In the genomic region with DNA sequence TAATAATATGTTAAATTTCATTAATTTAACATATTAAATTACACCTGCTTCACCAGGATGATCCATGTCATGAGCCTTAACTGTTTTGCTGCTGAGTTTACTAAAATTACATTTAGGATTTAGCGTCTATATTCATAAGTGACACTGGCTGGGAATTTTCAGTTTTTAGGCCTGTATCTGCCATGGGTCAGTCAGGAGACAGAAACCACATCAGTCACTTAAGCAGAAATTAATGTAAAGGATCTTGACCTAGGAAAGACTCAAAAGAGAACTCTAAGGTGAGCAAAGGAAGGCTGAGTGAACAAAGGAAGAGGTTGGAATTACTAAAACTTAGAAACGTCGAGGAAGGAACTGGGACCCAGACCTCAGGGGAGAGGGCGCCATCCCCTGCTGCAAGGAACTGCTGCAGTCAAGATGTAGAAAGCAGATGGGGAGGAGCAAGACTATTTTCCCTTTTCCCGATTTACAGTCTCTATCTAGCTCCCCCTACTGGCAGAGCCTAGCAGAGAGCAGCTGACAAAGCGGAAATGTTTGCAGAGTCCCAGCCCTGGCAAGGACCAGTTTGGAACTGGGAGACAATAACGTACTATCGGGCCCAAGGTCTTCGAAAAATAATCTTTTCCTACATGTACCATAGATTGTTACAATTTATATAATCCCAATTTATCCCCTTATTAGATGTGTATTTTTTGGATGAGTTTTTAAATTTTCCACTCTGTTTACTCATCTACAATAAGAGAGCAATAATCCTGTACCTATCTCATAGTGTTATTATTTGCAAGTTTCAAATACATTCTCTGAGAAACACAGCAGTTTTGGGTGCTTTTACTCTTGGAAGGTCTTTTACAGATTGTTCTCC, we compare ENCODE assay signal across 1 cellular context.
TF ChIP-seq lines count a peak whose summit lies in the region.

No MANE protein-coding gene starts in this region.

TF ChIP-seq in GM23338, 12 proteins besides CTCF, POLR2A, EP300 and RAD21 (continued from another document):
- TF ChIP-seq, protein P1, sequence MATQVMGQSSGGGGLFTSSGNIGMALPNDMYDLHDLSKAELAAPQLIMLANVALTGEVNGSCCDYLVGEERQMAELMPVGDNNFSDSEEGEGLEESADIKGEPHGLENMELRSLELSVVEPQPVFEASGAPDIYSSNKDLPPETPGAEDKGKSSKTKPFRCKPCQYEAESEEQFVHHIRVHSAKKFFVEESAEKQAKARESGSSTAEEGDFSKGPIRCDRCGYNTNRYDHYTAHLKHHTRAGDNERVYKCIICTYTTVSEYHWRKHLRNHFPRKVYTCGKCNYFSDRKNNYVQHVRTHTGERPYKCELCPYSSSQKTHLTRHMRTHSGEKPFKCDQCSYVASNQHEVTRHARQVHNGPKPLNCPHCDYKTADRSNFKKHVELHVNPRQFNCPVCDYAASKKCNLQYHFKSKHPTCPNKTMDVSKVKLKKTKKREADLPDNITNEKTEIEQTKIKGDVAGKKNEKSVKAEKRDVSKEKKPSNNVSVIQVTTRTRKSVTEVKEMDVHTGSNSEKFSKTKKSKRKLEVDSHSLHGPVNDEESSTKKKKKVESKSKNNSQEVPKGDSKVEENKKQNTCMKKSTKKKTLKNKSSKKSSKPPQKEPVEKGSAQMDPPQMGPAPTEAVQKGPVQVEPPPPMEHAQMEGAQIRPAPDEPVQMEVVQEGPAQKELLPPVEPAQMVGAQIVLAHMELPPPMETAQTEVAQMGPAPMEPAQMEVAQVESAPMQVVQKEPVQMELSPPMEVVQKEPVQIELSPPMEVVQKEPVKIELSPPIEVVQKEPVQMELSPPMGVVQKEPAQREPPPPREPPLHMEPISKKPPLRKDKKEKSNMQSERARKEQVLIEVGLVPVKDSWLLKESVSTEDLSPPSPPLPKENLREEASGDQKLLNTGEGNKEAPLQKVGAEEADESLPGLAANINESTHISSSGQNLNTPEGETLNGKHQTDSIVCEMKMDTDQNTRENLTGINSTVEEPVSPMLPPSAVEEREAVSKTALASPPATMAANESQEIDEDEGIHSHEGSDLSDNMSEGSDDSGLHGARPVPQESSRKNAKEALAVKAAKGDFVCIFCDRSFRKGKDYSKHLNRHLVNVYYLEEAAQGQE (IDR thresholded peaks at IDR 0.05; ENCODE audit: unreplicated experiment), result no peak
- TF ChIP-seq, protein P2, sequence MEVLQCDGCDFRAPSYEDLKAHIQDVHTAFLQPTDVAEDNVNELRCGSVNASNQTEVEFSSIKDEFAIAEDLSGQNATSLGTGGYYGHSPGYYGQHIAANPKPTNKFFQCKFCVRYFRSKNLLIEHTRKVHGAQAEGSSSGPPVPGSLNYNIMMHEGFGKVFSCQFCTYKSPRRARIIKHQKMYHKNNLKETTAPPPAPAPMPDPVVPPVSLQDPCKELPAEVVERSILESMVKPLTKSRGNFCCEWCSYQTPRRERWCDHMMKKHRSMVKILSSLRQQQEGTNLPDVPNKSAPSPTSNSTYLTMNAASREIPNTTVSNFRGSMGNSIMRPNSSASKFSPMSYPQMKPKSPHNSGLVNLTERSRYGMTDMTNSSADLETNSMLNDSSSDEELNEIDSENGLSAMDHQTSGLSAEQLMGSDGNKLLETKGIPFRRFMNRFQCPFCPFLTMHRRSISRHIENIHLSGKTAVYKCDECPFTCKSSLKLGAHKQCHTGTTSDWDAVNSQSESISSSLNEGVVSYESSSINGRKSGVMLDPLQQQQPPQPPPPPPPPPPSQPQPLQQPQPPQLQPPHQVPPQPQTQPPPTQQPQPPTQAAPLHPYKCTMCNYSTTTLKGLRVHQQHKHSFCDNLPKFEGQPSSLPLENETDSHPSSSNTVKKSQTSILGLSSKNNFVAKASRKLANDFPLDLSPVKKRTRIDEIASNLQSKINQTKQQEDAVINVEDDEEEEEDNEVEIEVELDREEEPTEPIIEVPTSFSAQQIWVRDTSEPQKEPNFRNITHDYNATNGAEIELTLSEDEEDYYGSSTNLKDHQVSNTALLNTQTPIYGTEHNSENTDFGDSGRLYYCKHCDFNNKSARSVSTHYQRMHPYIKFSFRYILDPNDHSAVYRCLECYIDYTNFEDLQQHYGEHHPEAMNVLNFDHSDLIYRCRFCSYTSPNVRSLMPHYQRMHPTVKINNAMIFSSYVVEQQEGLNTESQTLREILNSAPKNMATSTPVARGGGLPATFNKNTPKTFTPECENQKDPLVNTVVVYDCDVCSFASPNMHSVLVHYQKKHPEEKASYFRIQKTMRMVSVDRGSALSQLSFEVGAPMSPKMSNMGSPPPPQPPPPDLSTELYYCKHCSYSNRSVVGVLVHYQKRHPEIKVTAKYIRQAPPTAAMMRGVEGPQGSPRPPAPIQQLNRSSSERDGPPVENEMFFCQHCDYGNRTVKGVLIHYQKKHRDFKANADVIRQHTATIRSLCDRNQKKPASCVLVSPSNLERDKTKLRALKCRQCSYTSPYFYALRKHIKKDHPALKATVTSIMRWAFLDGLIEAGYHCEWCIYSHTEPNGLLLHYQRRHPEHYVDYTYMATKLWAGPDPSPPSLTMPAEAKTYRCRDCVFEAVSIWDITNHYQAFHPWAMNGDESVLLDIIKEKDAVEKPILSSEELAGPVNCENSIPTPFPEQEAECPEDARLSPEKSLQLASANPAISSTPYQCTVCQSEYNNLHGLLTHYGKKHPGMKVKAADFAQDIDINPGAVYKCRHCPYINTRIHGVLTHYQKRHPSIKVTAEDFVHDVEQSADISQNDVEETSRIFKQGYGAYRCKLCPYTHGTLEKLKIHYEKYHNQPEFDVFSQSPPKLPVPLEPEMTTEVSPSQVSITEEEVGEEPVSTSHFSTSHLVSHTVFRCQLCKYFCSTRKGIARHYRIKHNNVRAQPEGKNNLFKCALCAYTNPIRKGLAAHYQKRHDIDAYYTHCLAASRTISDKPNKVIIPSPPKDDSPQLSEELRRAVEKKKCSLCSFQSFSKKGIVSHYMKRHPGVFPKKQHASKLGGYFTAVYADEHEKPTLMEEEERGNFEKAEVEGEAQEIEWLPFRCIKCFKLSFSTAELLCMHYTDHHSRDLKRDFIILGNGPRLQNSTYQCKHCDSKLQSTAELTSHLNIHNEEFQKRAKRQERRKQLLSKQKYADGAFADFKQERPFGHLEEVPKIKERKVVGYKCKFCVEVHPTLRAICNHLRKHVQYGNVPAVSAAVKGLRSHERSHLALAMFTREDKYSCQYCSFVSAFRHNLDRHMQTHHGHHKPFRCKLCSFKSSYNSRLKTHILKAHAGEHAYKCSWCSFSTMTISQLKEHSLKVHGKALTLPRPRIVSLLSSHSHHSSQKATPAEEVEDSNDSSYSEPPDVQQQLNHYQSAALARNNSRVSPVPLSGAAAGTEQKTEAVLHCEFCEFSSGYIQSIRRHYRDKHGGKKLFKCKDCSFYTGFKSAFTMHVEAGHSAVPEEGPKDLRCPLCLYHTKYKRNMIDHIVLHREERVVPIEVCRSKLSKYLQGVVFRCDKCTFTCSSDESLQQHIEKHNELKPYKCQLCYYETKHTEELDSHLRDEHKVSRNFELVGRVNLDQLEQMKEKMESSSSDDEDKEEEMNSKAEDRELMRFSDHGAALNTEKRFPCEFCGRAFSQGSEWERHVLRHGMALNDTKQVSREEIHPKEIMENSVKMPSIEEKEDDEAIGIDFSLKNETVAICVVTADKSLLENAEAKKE (CRISPR knock-in tag; IDR thresholded peaks at IDR 0.05), result no peak
TF ChIP-seq in GM23338: peak in this region for 0.
